Comparison of ENCODE assay signal across 28 cellular contexts in the genomic region with DNA sequence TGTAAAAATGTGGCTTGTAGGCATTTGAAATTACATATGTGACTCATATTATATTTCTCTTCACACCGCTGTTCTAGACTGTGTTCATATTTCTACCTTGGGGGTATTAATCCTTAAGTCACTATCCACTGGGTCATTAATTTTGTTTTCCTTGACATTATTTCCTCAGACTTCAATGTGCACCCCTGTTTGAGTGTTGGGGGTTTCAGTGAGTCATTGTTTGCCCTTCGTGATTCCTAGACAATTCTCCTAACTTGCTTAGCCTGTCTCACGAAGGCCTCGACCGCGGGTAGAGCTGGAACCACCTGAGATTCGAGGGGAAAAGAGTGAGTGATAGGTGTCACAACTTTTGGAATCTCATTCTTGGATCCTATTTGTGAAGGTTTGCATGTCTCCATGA.
"Had no signal": no experiment of that assay in that cellular context is flagged by ENCODE, and none has a peak within 500 bp of the region (broad histone marks: within the 10 kb centered on the region; RNA-seq: fewer than 3 reads in every experiment).

No MANE protein-coding gene starts in this region.

- H3K27ac Mint-ChIP-seq: nephron; neural progenitor cell; progenitor cell of endocrine pancreas; stimulated activated effector memory CD8-positive, alpha-beta T cell treated with anti-CD3 and anti-CD28 coated beads, Interleukin-12 subunit alpha, Interleukin-12 subunit beta, amount 100 ng/mL, for 72 hours; stimulated activated naive B cell treated with anti-CD40 and anti-IgM and Interleukin-4, amounts not matched to agents 10 μg/mL and 1 μg/mL and 100 μg/mL, for 72 hours; stimulated activated naive CD8-positive, alpha-beta T cell treated with anti-CD3 and anti-CD28 coated beads, Interleukin-15, Interleukin-2, amounts not matched to agents 100 ng/mL and 50 ng/mL, for 24 hours had no signal

- H3K27me3 ChIP-seq: neural progenitor cell, ovary, right lobe of liver, sigmoid colon, stomach, thyroid gland, tibial nerve, upper lobe of left lung, vagina had no signal

- H3K79me2 ChIP-seq: parathyroid adenoma had no signal

- H3K4me2 ChIP-seq: neural progenitor cell had no signal

- H3K4me3 Mint-ChIP-seq: nephron; neural progenitor cell; stimulated activated effector memory CD8-positive, alpha-beta T cell treated with anti-CD3 and anti-CD28 coated beads, Interleukin-12 subunit alpha, Interleukin-12 subunit beta, amount 100 ng/mL, for 72 hours; stimulated activated naive B cell treated with anti-CD40 and anti-IgM and Interleukin-4, amounts not matched to agents 10 μg/mL and 1 μg/mL and 100 μg/mL, for 72 hours; stimulated activated naive CD8-positive, alpha-beta T cell treated with anti-CD3 and anti-CD28 coated beads, Interleukin-15, Interleukin-2, amounts not matched to agents 100 ng/mL and 50 ng/mL, for 24 hours had no signal

- H3K4me1 Mint-ChIP-seq: nephron; stimulated activated effector memory CD8-positive, alpha-beta T cell treated with anti-CD3 and anti-CD28 coated beads, Interleukin-12 subunit alpha, Interleukin-12 subunit beta, amount 100 ng/mL, for 72 hours had no signal

- H3K36me3 ChIP-seq: neural progenitor cell, ovary, right lobe of liver, sigmoid colon, stomach, thoracic aorta, thyroid gland, tibial nerve, upper lobe of left lung, vagina had no signal

- H3K9me3 ChIP-seq: ovary, psoas muscle, right lobe of liver, sigmoid colon, stomach, thoracic aorta, thyroid gland, tibial nerve, upper lobe of left lung, vagina had no signal

- H3K36me3 Mint-ChIP-seq: neural progenitor cell; stimulated activated effector memory CD8-positive, alpha-beta T cell treated with anti-CD3 and anti-CD28 coated beads, Interleukin-12 subunit alpha, Interleukin-12 subunit beta, amount 100 ng/mL, for 72 hours; stimulated activated naive B cell treated with anti-CD40 and anti-IgM and Interleukin-4, amounts not matched to agents 10 μg/mL and 1 μg/mL and 100 μg/mL, for 72 hours had no signal

- FAIRE-seq: small intestine, urothelium cell line had no signal

- DNase-seq: occipital lobe; ovary; posterior cingulate gyrus; psoas muscle; right cardiac atrium; right lobe of liver; sigmoid colon; small intestine; stimulated activated CD4-positive, alpha-beta T cell treated with anti-CD3 and anti-CD28 coated beads, Interleukin-15, amount 100 ng/mL, for 24 hours; stimulated activated CD4-positive, alpha-beta T cell treated with anti-CD3 and anti-CD28 coated beads, Interleukin-2, amount 100 ng/mL, for 24 hours; stimulated activated CD4-positive, alpha-beta T cell treated with anti-CD3 and anti-CD28 coated beads, Interleukin-2, amount 100 ng/mL, for 48 hours; stimulated activated CD4-positive, alpha-beta T cell treated with anti-CD3 and anti-CD28 coated beads, Interleukin-4, amount 100 ng/mL, for 24 hours; stimulated activated naive B cell treated with anti-CD40 and anti-IgM and Interleukin-4, amounts not matched to agents 10 μg/mL and 1 μg/mL and 100 μg/mL, for 72 hours; stimulated activated naive CD4-positive, alpha-beta T cell treated with Interleukin-2 at 50 U/mL for 16 hours; stomach; thyroid gland; trophoblast cell; upper lobe of left lung had no signal

- H2AFZ ChIP-seq: neural progenitor cell, parathyroid adenoma had no signal

- H3K4me1 ChIP-seq: parathyroid adenoma, psoas muscle, sigmoid colon, tibial nerve, upper lobe of left lung had no signal

- ATAC-seq: stimulated activated effector memory CD8-positive, alpha-beta T cell treated with anti-CD3 and anti-CD28 coated beads, Interleukin-12 subunit alpha, Interleukin-12 subunit beta, amount 100 ng/mL, for 72 hours; stimulated activated naive B cell treated with anti-CD40 and anti-IgM and Interleukin-4, amounts not matched to agents 10 μg/mL and 1 μg/mL and 100 μg/mL, for 72 hours had no signal

- H3K4me3 ChIP-seq: neural progenitor cell, ovary, psoas muscle, right lobe of liver, sigmoid colon, stomach, thoracic aorta, thyroid gland, tibial nerve, upper lobe of left lung, vagina had no signal

- H3K9ac ChIP-seq: neural progenitor cell, parathyroid adenoma had no signal

- H3K27ac ChIP-seq: neural progenitor cell, ovary, parathyroid adenoma, psoas muscle, right lobe of liver, sigmoid colon, stomach, thoracic aorta, thyroid gland, tibial nerve, upper lobe of left lung, vagina had no signal
